Comparison of ENCODE assay signal across 13 cellular contexts in the genomic region with DNA sequence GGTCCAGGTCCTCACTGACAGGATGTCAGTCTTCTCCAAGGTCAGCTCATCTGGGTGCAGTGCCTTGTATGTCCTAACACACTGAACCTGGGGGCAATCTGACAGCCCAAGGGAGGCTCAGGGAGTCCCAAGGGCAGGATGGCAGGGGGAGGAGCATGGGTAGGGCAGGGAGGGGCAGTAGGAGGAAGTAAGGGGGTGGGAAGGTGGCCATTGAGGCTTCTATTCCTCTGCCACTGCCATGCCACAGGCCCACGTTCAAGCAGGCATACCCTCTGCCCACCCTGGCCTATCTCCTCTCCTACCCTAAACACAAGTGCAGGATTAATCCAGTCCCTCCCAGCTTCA.
"Had no signal": no experiment of that assay in that cellular context is flagged by ENCODE, and none has a peak within 500 bp of the region (broad histone marks: within the 10 kb centered on the region; RNA-seq: fewer than 3 reads in every experiment).

No MANE protein-coding gene starts in this region.

- H3K36me3 ChIP-seq: WERI-Rb-1 had no signal

- H3K27ac Mint-ChIP-seq: nephron had no signal

- H3K9me3 Mint-ChIP-seq: nephron had no signal

- ATAC-seq: heart left ventricle, left lobe of liver had no signal

- H3K4me3 ChIP-seq: heart left ventricle had no signal

- DNase-seq: activated CD4-positive, alpha-beta T cell treated with anti-CD3 and anti-CD28 coated beads for 48 hours; activated effector memory CD4-positive, alpha-beta T cell treated with anti-CD3 and anti-CD28 coated beads, Interleukin-2, amount 50 U/mL, for 16 hours; central memory CD4-positive, alpha-beta T cell; cortex of kidney; effector CD8-positive, alpha-beta T cell; mammary epithelial cell; stimulated activated CD4-positive, alpha-beta T cell treated with anti-CD3 and anti-CD28 coated beads, Interleukin-4, amount 100 ng/mL, for 1 hour; stimulated activated CD8-positive, alpha-beta memory T cell treated with anti-CD3 and anti-CD28 coated beads, Interleukin-4, amount 100 ng/mL, for 48 hours; SW 1271; WERI-Rb-1 had no signal

- H3K27ac ChIP-seq: heart left ventricle, WERI-Rb-1 had no signal

- H3K4me1 ChIP-seq: heart left ventricle had no signal

- H3K27me3 ChIP-seq: heart left ventricle had no signal

- H3K4me3 Mint-ChIP-seq: nephron had no signal

- H3K9me3 ChIP-seq: heart left ventricle had no signal
